Comparison of ENCODE assay signal across 6 cellular contexts in genomic region chr20:42907730-42908129, GRCh38.
"Had no signal": no experiment of that assay in that cellular context is flagged by ENCODE, and none has a peak within 500 bp of the region (broad histone marks: within the 10 kb centered on the region; RNA-seq: fewer than 3 reads in every experiment).

No MANE protein-coding gene starts in this region.

- DNase-seq: IMR-90, KBM-7, KG1 had no signal

- H3K27ac ChIP-seq: HL-60, KMS-11 had no signal

- H3K4me2 ChIP-seq: KMS-11 had no signal

- H3K9ac ChIP-seq: KMS-11 had no signal

- FAIRE-seq: HTR-8/SVneo had no signal
